ENCODE assay signal across 13 cellular contexts in the genomic region with DNA sequence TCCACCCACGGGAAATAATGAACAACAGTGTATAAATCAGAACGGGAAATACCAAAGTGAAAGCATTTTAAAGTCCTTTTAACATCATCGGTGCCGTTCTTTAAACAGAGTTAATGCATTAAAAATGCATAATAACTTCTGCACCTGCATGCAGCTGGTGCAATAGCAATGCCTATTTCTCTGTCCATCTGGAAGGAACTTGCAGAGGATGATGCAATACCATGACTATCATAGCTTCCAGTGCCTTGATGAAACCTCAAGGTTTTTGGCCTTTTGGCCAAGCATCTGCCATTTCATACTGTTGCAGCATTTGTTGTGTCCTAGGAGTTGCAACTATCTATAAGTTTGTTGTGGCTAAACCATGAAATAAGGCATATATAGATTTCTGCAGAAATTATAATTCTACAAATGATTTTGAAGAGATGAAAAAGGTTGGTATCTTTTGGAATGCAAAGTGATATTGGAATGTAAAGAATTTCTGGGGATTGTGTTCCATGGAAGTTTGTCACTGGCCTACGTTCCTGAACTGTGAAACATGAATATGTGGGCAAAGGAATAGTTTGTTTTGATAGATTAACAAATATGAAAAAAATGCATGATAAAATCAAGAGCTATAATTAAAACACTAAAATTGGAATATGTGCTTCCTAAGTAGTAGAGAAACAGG. TPM values are rescaled to one million over a fixed set of nuclear protein-coding genes. Genes with fewer than 3 reads are reported as not detected.
DNase-seq lines count a peak whose midpoint lies in the region; ATAC-seq and TF ChIP-seq lines count a peak whose summit lies in the region.
"Had no signal": no experiment of that assay in that cellular context is flagged by ENCODE, and none has a peak within 500 bp of the region (broad histone marks: within the 10 kb centered on the region; RNA-seq: fewer than 3 reads in every experiment).

No MANE protein-coding gene starts in this region.

- peak overlapping the region; percentile 79 for H3K27ac Mint-ChIP-seq in MCF 10A (ENCODE audit: low read depth, unreplicated experiment)
- no peak overlapping the region for H3K27ac Mint-ChIP-seq in CD8-positive, alpha-beta memory T cell
- H3K27ac Mint-ChIP-seq: activated naive CD8-positive, alpha-beta T cell treated with anti-CD3 and anti-CD28 coated beads, Interleukin-2, amount 50 U/mL, for 24 hours; memory B cell had no signal

- peak overlapping the region; percentile 67 for H3K9ac ChIP-seq in skeletal muscle satellite cell (ENCODE audit: low read depth, low read length)
- H3K9ac ChIP-seq: BLaER1 treated with 17β-estradiol and CSF1 and Interleukin-3, amounts not matched to agents 10 nM and 100 nM had no signal

- no peaks in the 10 kb centered on the region for H3K27me3 ChIP-seq in breast epithelium
- no peaks in the 10 kb centered on the region for H3K27me3 ChIP-seq in skeletal muscle satellite cell (ENCODE audit: control insufficient read depth, insufficient read depth, low read length)
- peaks cover 4% of the 10 kb centered on the region for H3K27me3 ChIP-seq in CD8-positive, alpha-beta memory T cell (ENCODE audit: insufficient read depth, low read length, poor library complexity, severe bottlenecking)
- H3K27me3 ChIP-seq: BLaER1 treated with 17β-estradiol and CSF1 and Interleukin-3, amounts not matched to agents 10 nM and 100 nM; esophagus squamous epithelium had no signal

- CTCF ChIA-PET in MCF 10A (lab: Yijun Ruan, JAX) = interaction anchor here (0.6 to 5.7 kb wide), 5 partner anchors 9 to 1235 kb away, joined by 3 to 56 read pairs (median 8); a partner anchor contains a TSS
- CTCF ChIA-PET in CD8-positive, alpha-beta memory T cell (lab: Charles Lee) = interaction anchor here (0.9 kb wide), 1 partner anchor 14 kb away, joined by 3 read pairs; no protein-coding TSS in a partner anchor

- no peaks in the 10 kb centered on the region for H3K9me3 Mint-ChIP-seq in MCF 10A (ENCODE audit: unreplicated experiment)
- no peaks in the 10 kb centered on the region for H3K9me3 Mint-ChIP-seq in CD8-positive, alpha-beta memory T cell
- H3K9me3 Mint-ChIP-seq: activated naive CD8-positive, alpha-beta T cell treated with anti-CD3 and anti-CD28 coated beads, Interleukin-2, amount 50 U/mL, for 24 hours; memory B cell had no signal

- peak overlapping the region; percentile 71 for H3K4me2 ChIP-seq in skeletal muscle satellite cell (ENCODE audit: low read length)

- intact Hi-C loops in MCF 10A (cut with micrococcal nuclease) = no loop called here
- intact Hi-C loops in breast epithelium (cut with DNase I; ENCODE audit: low total_unique reads) = no loop called here

- H3K36me3 ChIP-seq in breast epithelium (no peaks in the 10 kb centered on the region), skeletal muscle satellite cell (ENCODE audit: insufficient read depth, low read length) (no peaks in the 10 kb centered on the region)
- no peaks in the 10 kb centered on the region for H3K36me3 ChIP-seq in CD8-positive, alpha-beta memory T cell (ENCODE audit: insufficient read depth, low read length)
- H3K36me3 ChIP-seq: BLaER1 treated with 17β-estradiol and CSF1 and Interleukin-3, amounts not matched to agents 10 nM and 100 nM; esophagus squamous epithelium had no signal

- peaks cover 23% of the 10 kb centered on the region for H3K4me1 Mint-ChIP-seq in MCF 10A (ENCODE audit: insufficient read depth, unreplicated experiment)
- no peaks in the 10 kb centered on the region for H3K4me1 Mint-ChIP-seq in CD8-positive, alpha-beta memory T cell
- H3K4me1 Mint-ChIP-seq: activated naive CD8-positive, alpha-beta T cell treated with anti-CD3 and anti-CD28 coated beads, Interleukin-2, amount 50 U/mL, for 24 hours; memory B cell had no signal

- H3K36me3 Mint-ChIP-seq in MCF 10A (ENCODE audit: insufficient read depth, unreplicated experiment) = no peaks in the 10 kb centered on the region
- no peaks in the 10 kb centered on the region for H3K36me3 Mint-ChIP-seq in CD8-positive, alpha-beta memory T cell
- H3K36me3 Mint-ChIP-seq: memory B cell had no signal

- no peak overlapping the region for H3K27ac ChIP-seq in breast epithelium
- no peak overlapping the region for H3K27ac ChIP-seq in CD8-positive, alpha-beta memory T cell (ENCODE audit: low read depth, low read length)
- H3K27ac ChIP-seq: BLaER1 treated with 17β-estradiol and CSF1 and Interleukin-3, amounts not matched to agents 10 nM and 100 nM; esophagus squamous epithelium had no signal

- ATAC-seq in GM21737 (IDR thresholded peaks at IDR 0.05; ENCODE audit: unreplicated experiment) = no peak
- ATAC-seq in HG03139 (IDR thresholded peaks at IDR 0.05; ENCODE audit: unreplicated experiment) = no peak
- ATAC-seq: activated naive CD8-positive, alpha-beta T cell treated with anti-CD3 and anti-CD28 coated beads, Interleukin-2, amount 50 U/mL, for 24 hours; stimulated activated naive CD8-positive, alpha-beta T cell treated with anti-CD3 and anti-CD28 coated beads, Interleukin-15, Interleukin-2, amounts not matched to agents 100 U/mL and 50 U/mL, for 24 hours had no signal

- H3K27me3 Mint-ChIP-seq in MCF 10A (ENCODE audit: insufficient read depth, unreplicated experiment) = no peaks in the 10 kb centered on the region
- peaks cover 3 to 7% of the 10 kb centered on the region in 2 donors for H3K27me3 Mint-ChIP-seq in CD8-positive, alpha-beta memory T cell
- H3K27me3 Mint-ChIP-seq: memory B cell had no signal

- TF ChIP-seq POLR2A in breast epithelium (IDR thresholded peaks at IDR 0.05) (no peak), erythroblast (IDR thresholded peaks at IDR 0.05; ENCODE audit: low read length) (no peak)

- H3K4me3 Mint-ChIP-seq in MCF 10A (ENCODE audit: unreplicated experiment) = no peak overlapping the region
- no peak overlapping the region for H3K4me3 Mint-ChIP-seq in CD8-positive, alpha-beta memory T cell
- H3K4me3 Mint-ChIP-seq: activated naive CD8-positive, alpha-beta T cell treated with anti-CD3 and anti-CD28 coated beads, Interleukin-2, amount 50 U/mL, for 24 hours; memory B cell had no signal

- H3K4me1 ChIP-seq in breast epithelium (no peaks in the 10 kb centered on the region), skeletal muscle satellite cell (ENCODE audit: control insufficient read depth, insufficient read depth, low read length) (peaks cover 37% of the 10 kb centered on the region)
- no peaks in the 10 kb centered on the region for H3K4me1 ChIP-seq in CD8-positive, alpha-beta memory T cell (ENCODE audit: insufficient read depth, low read length)
- H3K4me1 ChIP-seq: esophagus squamous epithelium had no signal

- H3K4me3 ChIP-seq in breast epithelium (no peak overlapping the region), skeletal muscle satellite cell (ENCODE audit: low read length) (peak overlapping the region; percentile 13)
- H3K4me3 ChIP-seq in CD8-positive, alpha-beta memory T cell (ENCODE audit: low read length) = no peak overlapping the region
- H3K4me3 ChIP-seq: BLaER1 treated with 17β-estradiol and CSF1 and Interleukin-3, amounts not matched to agents 10 nM and 100 nM; esophagus squamous epithelium had no signal

- TF ChIP-seq CTCF in MCF 10A (IDR thresholded peaks at IDR 0.05; ENCODE audit: unreplicated experiment) (no peak), breast epithelium (IDR thresholded peaks at IDR 0.05) (no peak)

- DNase-seq in MCF 10A (ENCODE audit: unreplicated experiment) = peak; percentile 55
- DNase-seq in breast epithelium (ENCODE audit: low spot score in 2 of 2) = no peak
- peak; percentile 70 for DNase-seq in RPMI7951 (ENCODE audit: low read depth)
- DNase-seq in erythroblast (lab: John Stamatoyannopoulos, UW) = peak; percentile 57 to 76
- DNase-seq in CD8-positive, alpha-beta memory T cell = no peak
- DNase-seq: activated naive CD8-positive, alpha-beta T cell treated with anti-CD3 and anti-CD28 coated beads, Interleukin-2, amount 50 U/mL, for 24 hours; esophagus squamous epithelium; stimulated activated naive CD8-positive, alpha-beta T cell treated with anti-CD3 and anti-CD28 coated beads, Interleukin-15, Interleukin-2, amounts not matched to agents 100 U/mL and 50 U/mL, for 24 hours had no signal

- BruUV-seq in MCF 10A (replicated peaks; lab: Mats Ljungman, UMichigan) = no TSS peak

- H3K9me3 ChIP-seq in breast epithelium (no peaks in the 10 kb centered on the region), skeletal muscle satellite cell (replicated peaks; ENCODE audit: low read length) (no peaks in the 10 kb centered on the region)
- H3K9me3 ChIP-seq in CD8-positive, alpha-beta memory T cell (ENCODE audit: low read length) = no peaks in the 10 kb centered on the region
- H3K9me3 ChIP-seq: BLaER1 treated with 17β-estradiol and CSF1 and Interleukin-3, amounts not matched to agents 10 nM and 100 nM; esophagus squamous epithelium had no signal

- POLR2A ChIA-PET in MCF 10A (lab: Yijun Ruan, JAX) = interaction anchor here (1.1 kb wide), 1 partner anchor 10 kb away, joined by 3 read pairs; a partner anchor contains a TSS
- POLR2A ChIA-PET in CD8-positive, alpha-beta memory T cell (lab: Charles Lee) = no interaction called here

RNA-seq across cellular contexts. Expression of a gene that starts 9.8 kb away (rescaled TPM):
- total RNA-seq in MCF 10A (2022) (255 and 309 TPM in 2 replicates), breast epithelium (100 to 1,000 TPM; 145 to 180 (median 151) TPM)
- total RNA-seq in RPMI7951 (2014; rRNA removed; shearing (Covaris generic)) = 207 and 216 TPM in 2 replicates
- total RNA-seq in skeletal muscle satellite cell (2012; rRNA removed) = 321 and 322 TPM in 2 replicates
- 100 to 1,000 TPM; 294 to 306 TPM for total RNA-seq in CD8-positive, alpha-beta memory T cell
- 359 TPM for polyA plus RNA-seq in CD8-positive, alpha-beta memory T cell

RNA-seq across cellular contexts. Expression of a gene that starts 12.1 kb away (rescaled TPM):
- total RNA-seq in MCF 10A (2022) (0.42 and 1.3 TPM in 2 replicates), breast epithelium (not detected)
- not detected in 2 replicates for total RNA-seq in RPMI7951 (2014; rRNA removed; shearing (Covaris generic))
- 1.3 and 1.7 TPM in 2 replicates for total RNA-seq in skeletal muscle satellite cell (2012; rRNA removed)
- total RNA-seq in CD8-positive, alpha-beta memory T cell = not detected
- polyA plus RNA-seq in CD8-positive, alpha-beta memory T cell = not detected
- total RNA-seq: esophagus squamous epithelium had no signal

RNA-seq across cellular contexts. Expression of a gene that starts 35.9 kb away (rescaled TPM):
- not detected in 2 replicates for total RNA-seq in MCF 10A (2022)
- total RNA-seq in breast epithelium = not detected
- not detected in 2 replicates for total RNA-seq in RPMI7951 (2014; rRNA removed; shearing (Covaris generic))
- under 0.01 TPM in 1 of 2 replicates, not detected in the other for total RNA-seq in skeletal muscle satellite cell (2012; rRNA removed)
- not detected for total RNA-seq in CD8-positive, alpha-beta memory T cell
- not detected for polyA plus RNA-seq in CD8-positive, alpha-beta memory T cell
- total RNA-seq: esophagus squamous epithelium had no signal

RNA-seq across cellular contexts. Expression of a gene that starts 46.3 kb away (rescaled TPM):
- total RNA-seq in MCF 10A (2022) (not detected in 2 replicates), breast epithelium (not detected)
- not detected in 2 replicates for total RNA-seq in RPMI7951 (2014; rRNA removed; shearing (Covaris generic))
- total RNA-seq in skeletal muscle satellite cell (2012; rRNA removed) = not detected in 2 replicates
- not detected for total RNA-seq in CD8-positive, alpha-beta memory T cell
- polyA plus RNA-seq in CD8-positive, alpha-beta memory T cell = not detected
- total RNA-seq: esophagus squamous epithelium had no signal

Comparison
In these comparisons a context has a peak if more than half of its experiments do, and no peak if none do; other contexts are left out.
1. DNase-seq: peak in MCF 10A (single experiment), RPMI7951 (single experiment) and erythroblast (2 of 2); none in breast epithelium (0 of 2) and CD8-positive, alpha-beta memory T cell (0 of 5).